19 cellular contexts compared by ENCODE assay signal in genomic region chr19:7054635-7055368, GRCh38. TPM values are rescaled to one million over a fixed set of nuclear protein-coding genes. Genes with fewer than 3 reads are reported as not detected.
"Had no signal": no experiment of that assay in that cellular context is flagged by ENCODE, and none has a peak within 500 bp of the region (broad histone marks: within the 10 kb centered on the region; RNA-seq: fewer than 3 reads in every experiment).

No MANE protein-coding gene starts in this region.

RNA-seq across cellular contexts. Expression of gene MBD3L3, which starts 3.7 kb away (rescaled TPM):
- total RNA-seq: natural killer cell, occipital lobe, osteoblast, ovary, posterior vena cava, pulmonary artery endothelial cell, right atrium auricular region, sciatic nerve, stomach, subcutaneous adipose tissue, temporal lobe, thoracic aorta, thyroid gland, tibial nerve, upper lobe of left lung, ureter, vagina had no signal
- polyA plus RNA-seq: neural cell, ovary, stomach had no signal

RNA-seq across cellular contexts. Expression of gene MBD3L2, which starts 5.7 kb away (rescaled TPM):
- total RNA-seq: natural killer cell, occipital lobe, osteoblast, ovary, posterior vena cava, prostate gland, pulmonary artery endothelial cell, right atrium auricular region, sciatic nerve, stomach, subcutaneous adipose tissue, temporal lobe, thoracic aorta, thyroid gland, tibial nerve, upper lobe of left lung, ureter, vagina had no signal
- polyA plus RNA-seq: neural cell, ovary, stomach had no signal

RNA-seq across cellular contexts. Expression of gene MBD3L4, which starts 14.8 kb away (rescaled TPM):
- total RNA-seq: natural killer cell, occipital lobe, osteoblast, ovary, posterior vena cava, pulmonary artery endothelial cell, right atrium auricular region, sciatic nerve, stomach, subcutaneous adipose tissue, temporal lobe, thoracic aorta, thyroid gland, tibial nerve, upper lobe of left lung, ureter, vagina had no signal
- polyA plus RNA-seq: neural cell, ovary, stomach had no signal

RNA-seq across cellular contexts. Expression of gene MBD3L5, which starts 24.4 kb away (rescaled TPM):
- total RNA-seq: natural killer cell, occipital lobe, osteoblast, ovary, posterior vena cava, prostate gland, pulmonary artery endothelial cell, right atrium auricular region, sciatic nerve, stomach, subcutaneous adipose tissue, temporal lobe, thoracic aorta, thyroid gland, tibial nerve, upper lobe of left lung, ureter, vagina had no signal
- polyA plus RNA-seq: neural cell, ovary, stomach had no signal
